In genomic region chr7:116857052-116857451, GRCh38 we compare ENCODE assay signal across 2 cellular contexts.
TF ChIP-seq lines count a peak whose summit lies in the region.

No MANE protein-coding gene starts in this region.

TF ChIP-seq in GM23338, 12 proteins besides CTCF, POLR2A, EP300 and RAD21:
- no peak for TF ChIP-seq POLR2AphosphoS5 (IDR thresholded peaks at IDR 0.05; ENCODE audit: low read depth)
- no peak for TF ChIP-seq CREB1 (CRISPR knock-in tag; IDR thresholded peaks at IDR 0.05; ENCODE audit: low read depth)
- TF ChIP-seq STAT1 (IDR thresholded peaks at IDR 0.05; ENCODE audit: unreplicated experiment) = no peak
- TF ChIP-seq NANOG (IDR thresholded peaks at IDR 0.05; ENCODE audit: borderline replicate concordance) = peak; percentile 71; the same call in 1 of the 2 replicates
- TF ChIP-seq ZNF114 (CRISPR knock-in tag; IDR thresholded peaks at IDR 0.05) = no peak

TF ChIP-seq in H1, 55 proteins besides CTCF, POLR2A, EP300 and RAD21:
- TF ChIP-seq NANOG (IDR thresholded peaks at IDR 0.05; ENCODE audit: insufficient read depth, low read depth, low read length, poor library complexity, severe bottlenecking) = peak; percentile 69
- no peak for TF ChIP-seq BCL11A (IDR thresholded peaks at IDR 0.05; ENCODE audit: low read depth in 2 of 2, low read length in 2 of 2)
- no peak for TF ChIP-seq BACH1 (IDR thresholded peaks at IDR 0.05; ENCODE audit: low read length)
- TF ChIP-seq RBBP5 (IDR thresholded peaks at IDR 0.05; ENCODE audit: borderline replicate concordance, low read depth, low read length) = no peak
- no peak for TF ChIP-seq SAP30 (IDR thresholded peaks at IDR 0.05; ENCODE audit: insufficient read depth, insufficient replicate concordance, low read length)
